ENCODE assay signal across 1 cellular context in the genomic region with DNA sequence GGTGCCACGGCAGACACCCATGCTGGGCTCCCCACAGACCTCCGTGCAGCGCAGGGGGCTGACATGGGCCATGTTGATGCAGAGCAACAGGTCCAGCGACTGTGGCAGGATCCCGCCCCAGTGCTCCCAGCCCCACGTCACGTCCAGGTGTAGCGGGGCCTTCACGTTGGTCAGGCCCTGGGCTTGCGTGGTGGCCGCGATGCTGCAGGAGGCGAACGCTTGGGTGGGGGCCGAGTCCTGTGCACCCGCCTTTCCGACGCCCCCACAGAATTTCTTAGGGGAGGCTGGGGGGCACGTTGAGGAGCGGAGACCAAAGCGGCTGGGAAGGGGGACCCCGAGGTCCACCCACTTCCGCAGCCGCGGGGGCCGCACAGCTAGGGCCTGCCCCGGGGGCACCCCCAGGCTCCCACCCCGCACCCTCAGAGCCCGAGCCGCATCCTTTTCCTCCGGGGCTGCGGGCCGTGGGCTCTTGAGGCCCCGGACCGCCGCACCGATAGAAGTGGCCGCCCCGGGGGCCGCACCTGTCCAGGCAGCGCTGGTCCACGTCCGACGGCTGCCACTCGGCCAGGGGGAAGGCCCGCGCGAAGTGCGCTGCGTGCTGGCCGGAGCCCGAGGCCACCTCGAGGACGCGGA.
TF ChIP-seq lines count a peak whose summit lies in the region.

No MANE protein-coding gene starts in this region.

TF ChIP-seq in K562, 482 proteins besides CTCF, POLR2A, EP300 and RAD21 (continues in another document):
- TF ChIP-seq, protein P1, sequence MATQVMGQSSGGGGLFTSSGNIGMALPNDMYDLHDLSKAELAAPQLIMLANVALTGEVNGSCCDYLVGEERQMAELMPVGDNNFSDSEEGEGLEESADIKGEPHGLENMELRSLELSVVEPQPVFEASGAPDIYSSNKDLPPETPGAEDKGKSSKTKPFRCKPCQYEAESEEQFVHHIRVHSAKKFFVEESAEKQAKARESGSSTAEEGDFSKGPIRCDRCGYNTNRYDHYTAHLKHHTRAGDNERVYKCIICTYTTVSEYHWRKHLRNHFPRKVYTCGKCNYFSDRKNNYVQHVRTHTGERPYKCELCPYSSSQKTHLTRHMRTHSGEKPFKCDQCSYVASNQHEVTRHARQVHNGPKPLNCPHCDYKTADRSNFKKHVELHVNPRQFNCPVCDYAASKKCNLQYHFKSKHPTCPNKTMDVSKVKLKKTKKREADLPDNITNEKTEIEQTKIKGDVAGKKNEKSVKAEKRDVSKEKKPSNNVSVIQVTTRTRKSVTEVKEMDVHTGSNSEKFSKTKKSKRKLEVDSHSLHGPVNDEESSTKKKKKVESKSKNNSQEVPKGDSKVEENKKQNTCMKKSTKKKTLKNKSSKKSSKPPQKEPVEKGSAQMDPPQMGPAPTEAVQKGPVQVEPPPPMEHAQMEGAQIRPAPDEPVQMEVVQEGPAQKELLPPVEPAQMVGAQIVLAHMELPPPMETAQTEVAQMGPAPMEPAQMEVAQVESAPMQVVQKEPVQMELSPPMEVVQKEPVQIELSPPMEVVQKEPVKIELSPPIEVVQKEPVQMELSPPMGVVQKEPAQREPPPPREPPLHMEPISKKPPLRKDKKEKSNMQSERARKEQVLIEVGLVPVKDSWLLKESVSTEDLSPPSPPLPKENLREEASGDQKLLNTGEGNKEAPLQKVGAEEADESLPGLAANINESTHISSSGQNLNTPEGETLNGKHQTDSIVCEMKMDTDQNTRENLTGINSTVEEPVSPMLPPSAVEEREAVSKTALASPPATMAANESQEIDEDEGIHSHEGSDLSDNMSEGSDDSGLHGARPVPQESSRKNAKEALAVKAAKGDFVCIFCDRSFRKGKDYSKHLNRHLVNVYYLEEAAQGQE (CRISPR knock-in tag; IDR thresholded peaks at IDR 0.05; ENCODE audit: low read depth) = peak; percentile 34; the same call in 1 of the 2 replicates
- TF ChIP-seq ZNF75A (CRISPR knock-in tag; IDR thresholded peaks at IDR 0.05) = no peak
- TF ChIP-seq E2F3 (CRISPR knock-in tag; IDR thresholded peaks at IDR 0.05) = no peak
- TF ChIP-seq, protein P2, sequence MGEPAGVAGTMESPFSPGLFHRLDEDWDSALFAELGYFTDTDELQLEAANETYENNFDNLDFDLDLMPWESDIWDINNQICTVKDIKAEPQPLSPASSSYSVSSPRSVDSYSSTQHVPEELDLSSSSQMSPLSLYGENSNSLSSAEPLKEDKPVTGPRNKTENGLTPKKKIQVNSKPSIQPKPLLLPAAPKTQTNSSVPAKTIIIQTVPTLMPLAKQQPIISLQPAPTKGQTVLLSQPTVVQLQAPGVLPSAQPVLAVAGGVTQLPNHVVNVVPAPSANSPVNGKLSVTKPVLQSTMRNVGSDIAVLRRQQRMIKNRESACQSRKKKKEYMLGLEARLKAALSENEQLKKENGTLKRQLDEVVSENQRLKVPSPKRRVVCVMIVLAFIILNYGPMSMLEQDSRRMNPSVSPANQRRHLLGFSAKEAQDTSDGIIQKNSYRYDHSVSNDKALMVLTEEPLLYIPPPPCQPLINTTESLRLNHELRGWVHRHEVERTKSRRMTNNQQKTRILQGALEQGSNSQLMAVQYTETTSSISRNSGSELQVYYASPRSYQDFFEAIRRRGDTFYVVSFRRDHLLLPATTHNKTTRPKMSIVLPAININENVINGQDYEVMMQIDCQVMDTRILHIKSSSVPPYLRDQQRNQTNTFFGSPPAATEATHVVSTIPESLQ (CRISPR knock-in tag; IDR thresholded peaks at IDR 0.05) = no peak; the same call in 1 of the 2 replicates
- TF ChIP-seq, protein P3, sequence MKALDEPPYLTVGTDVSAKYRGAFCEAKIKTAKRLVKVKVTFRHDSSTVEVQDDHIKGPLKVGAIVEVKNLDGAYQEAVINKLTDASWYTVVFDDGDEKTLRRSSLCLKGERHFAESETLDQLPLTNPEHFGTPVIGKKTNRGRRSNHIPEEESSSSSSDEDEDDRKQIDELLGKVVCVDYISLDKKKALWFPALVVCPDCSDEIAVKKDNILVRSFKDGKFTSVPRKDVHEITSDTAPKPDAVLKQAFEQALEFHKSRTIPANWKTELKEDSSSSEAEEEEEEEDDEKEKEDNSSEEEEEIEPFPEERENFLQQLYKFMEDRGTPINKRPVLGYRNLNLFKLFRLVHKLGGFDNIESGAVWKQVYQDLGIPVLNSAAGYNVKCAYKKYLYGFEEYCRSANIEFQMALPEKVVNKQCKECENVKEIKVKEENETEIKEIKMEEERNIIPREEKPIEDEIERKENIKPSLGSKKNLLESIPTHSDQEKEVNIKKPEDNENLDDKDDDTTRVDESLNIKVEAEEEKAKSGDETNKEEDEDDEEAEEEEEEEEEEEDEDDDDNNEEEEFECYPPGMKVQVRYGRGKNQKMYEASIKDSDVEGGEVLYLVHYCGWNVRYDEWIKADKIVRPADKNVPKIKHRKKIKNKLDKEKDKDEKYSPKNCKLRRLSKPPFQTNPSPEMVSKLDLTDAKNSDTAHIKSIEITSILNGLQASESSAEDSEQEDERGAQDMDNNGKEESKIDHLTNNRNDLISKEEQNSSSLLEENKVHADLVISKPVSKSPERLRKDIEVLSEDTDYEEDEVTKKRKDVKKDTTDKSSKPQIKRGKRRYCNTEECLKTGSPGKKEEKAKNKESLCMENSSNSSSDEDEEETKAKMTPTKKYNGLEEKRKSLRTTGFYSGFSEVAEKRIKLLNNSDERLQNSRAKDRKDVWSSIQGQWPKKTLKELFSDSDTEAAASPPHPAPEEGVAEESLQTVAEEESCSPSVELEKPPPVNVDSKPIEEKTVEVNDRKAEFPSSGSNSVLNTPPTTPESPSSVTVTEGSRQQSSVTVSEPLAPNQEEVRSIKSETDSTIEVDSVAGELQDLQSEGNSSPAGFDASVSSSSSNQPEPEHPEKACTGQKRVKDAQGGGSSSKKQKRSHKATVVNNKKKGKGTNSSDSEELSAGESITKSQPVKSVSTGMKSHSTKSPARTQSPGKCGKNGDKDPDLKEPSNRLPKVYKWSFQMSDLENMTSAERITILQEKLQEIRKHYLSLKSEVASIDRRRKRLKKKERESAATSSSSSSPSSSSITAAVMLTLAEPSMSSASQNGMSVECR (CRISPR knock-in tag; IDR thresholded peaks at IDR 0.05) = peak; percentile 95
- TF ChIP-seq DNMT1 (IDR thresholded peaks at IDR 0.05) = no peak
- peak; percentile 88; the same call in 1 of the 2 replicates for TF ChIP-seq PHF8 (IDR thresholded peaks at IDR 0.05; ENCODE audit: borderline replicate concordance, low read length)
- TF ChIP-seq SMARCE1 (IDR thresholded peaks at IDR 0.05) = no peak
- TF ChIP-seq, protein P4, sequence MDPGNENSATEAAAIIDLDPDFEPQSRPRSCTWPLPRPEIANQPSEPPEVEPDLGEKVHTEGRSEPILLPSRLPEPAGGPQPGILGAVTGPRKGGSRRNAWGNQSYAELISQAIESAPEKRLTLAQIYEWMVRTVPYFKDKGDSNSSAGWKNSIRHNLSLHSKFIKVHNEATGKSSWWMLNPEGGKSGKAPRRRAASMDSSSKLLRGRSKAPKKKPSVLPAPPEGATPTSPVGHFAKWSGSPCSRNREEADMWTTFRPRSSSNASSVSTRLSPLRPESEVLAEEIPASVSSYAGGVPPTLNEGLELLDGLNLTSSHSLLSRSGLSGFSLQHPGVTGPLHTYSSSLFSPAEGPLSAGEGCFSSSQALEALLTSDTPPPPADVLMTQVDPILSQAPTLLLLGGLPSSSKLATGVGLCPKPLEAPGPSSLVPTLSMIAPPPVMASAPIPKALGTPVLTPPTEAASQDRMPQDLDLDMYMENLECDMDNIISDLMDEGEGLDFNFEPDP (CRISPR knock-in tag; IDR thresholded peaks at IDR 0.05) = 0 out of 2 replicates have a peak, but pooled peaks have one; percentile 40
- TF ChIP-seq, protein P5, sequence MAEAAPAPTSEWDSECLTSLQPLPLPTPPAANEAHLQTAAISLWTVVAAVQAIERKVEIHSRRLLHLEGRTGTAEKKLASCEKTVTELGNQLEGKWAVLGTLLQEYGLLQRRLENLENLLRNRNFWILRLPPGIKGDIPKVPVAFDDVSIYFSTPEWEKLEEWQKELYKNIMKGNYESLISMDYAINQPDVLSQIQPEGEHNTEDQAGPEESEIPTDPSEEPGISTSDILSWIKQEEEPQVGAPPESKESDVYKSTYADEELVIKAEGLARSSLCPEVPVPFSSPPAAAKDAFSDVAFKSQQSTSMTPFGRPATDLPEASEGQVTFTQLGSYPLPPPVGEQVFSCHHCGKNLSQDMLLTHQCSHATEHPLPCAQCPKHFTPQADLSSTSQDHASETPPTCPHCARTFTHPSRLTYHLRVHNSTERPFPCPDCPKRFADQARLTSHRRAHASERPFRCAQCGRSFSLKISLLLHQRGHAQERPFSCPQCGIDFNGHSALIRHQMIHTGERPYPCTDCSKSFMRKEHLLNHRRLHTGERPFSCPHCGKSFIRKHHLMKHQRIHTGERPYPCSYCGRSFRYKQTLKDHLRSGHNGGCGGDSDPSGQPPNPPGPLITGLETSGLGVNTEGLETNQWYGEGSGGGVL (CRISPR knock-in tag; IDR thresholded peaks at IDR 0.05) = no peak
- TF ChIP-seq PHF20 (IDR thresholded peaks at IDR 0.05; ENCODE audit: partially characterized antibody) = peak; percentile 60
- TF ChIP-seq ZBTB7A (IDR thresholded peaks at IDR 0.05; ENCODE audit: borderline replicate concordance, control insufficient read depth, low read depth, low read length) = 0 out of 2 replicates have a peak, but pooled peaks have one; percentile 7
- TF ChIP-seq, protein P6, sequence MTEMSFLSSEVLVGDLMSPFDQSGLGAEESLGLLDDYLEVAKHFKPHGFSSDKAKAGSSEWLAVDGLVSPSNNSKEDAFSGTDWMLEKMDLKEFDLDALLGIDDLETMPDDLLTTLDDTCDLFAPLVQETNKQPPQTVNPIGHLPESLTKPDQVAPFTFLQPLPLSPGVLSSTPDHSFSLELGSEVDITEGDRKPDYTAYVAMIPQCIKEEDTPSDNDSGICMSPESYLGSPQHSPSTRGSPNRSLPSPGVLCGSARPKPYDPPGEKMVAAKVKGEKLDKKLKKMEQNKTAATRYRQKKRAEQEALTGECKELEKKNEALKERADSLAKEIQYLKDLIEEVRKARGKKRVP (CRISPR knock-in tag; IDR thresholded peaks at IDR 0.05) = no peak
- peak; percentile 25; the same call in 1 of the 2 replicates for TF ChIP-seq CBFB (CRISPR knock-in tag; IDR thresholded peaks at IDR 0.05)
- TF ChIP-seq ZNF282 (CRISPR knock-in tag; IDR thresholded peaks at IDR 0.05) = peak; percentile 91; the same call in 1 of the 2 replicates
- TF ChIP-seq GABPB1 (CRISPR knock-in tag; IDR thresholded peaks at IDR 0.05) = no peak
- peak; percentile 88; the same call in 1 of the 2 replicates for TF ChIP-seq FOXP1 (CRISPR knock-in tag; IDR thresholded peaks at IDR 0.05)
- no peak for TF ChIP-seq PHB2 (IDR thresholded peaks at IDR 0.05; ENCODE audit: low read depth)
- TF ChIP-seq, protein P7, sequence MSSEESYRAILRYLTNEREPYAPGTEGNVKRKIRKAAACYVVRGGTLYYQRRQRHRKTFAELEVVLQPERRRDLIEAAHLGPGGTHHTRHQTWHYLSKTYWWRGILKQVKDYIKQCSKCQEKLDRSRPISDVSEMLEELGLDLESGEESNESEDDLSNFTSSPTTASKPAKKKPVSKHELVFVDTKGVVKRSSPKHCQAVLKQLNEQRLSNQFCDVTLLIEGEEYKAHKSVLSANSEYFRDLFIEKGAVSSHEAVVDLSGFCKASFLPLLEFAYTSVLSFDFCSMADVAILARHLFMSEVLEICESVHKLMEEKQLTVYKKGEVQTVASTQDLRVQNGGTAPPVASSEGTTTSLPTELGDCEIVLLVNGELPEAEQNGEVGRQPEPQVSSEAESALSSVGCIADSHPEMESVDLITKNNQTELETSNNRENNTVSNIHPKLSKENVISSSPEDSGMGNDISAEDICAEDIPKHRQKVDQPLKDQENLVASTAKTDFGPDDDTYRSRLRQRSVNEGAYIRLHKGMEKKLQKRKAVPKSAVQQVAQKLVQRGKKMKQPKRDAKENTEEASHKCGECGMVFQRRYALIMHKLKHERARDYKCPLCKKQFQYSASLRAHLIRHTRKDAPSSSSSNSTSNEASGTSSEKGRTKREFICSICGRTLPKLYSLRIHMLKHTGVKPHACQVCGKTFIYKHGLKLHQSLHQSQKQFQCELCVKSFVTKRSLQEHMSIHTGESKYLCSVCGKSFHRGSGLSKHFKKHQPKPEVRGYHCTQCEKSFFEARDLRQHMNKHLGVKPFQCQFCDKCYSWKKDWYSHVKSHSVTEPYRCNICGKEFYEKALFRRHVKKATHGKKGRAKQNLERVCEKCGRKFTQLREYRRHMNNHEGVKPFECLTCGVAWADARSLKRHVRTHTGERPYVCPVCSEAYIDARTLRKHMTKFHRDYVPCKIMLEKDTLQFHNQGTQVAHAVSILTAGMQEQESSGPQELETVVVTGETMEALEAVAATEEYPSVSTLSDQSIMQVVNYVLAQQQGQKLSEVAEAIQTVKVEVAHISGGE (CRISPR knock-in tag; IDR thresholded peaks at IDR 0.05) = no peak
- no peak for TF ChIP-seq HSF4 (CRISPR knock-in tag; IDR thresholded peaks at IDR 0.05; ENCODE audit: borderline replicate concordance)
- TF ChIP-seq, protein P8, sequence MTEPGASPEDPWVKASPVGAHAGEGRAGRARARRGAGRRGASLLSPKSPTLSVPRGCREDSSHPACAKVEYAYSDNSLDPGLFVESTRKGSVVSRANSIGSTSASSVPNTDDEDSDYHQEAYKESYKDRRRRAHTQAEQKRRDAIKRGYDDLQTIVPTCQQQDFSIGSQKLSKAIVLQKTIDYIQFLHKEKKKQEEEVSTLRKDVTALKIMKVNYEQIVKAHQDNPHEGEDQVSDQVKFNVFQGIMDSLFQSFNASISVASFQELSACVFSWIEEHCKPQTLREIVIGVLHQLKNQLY (CRISPR knock-in tag; conservative IDR thresholded peaks at IDR 0.05) = 0 out of 4 replicates have a peak, but pooled peaks of 1 of the 2 experiments have one; percentile 44
- TF ChIP-seq, protein P9, sequence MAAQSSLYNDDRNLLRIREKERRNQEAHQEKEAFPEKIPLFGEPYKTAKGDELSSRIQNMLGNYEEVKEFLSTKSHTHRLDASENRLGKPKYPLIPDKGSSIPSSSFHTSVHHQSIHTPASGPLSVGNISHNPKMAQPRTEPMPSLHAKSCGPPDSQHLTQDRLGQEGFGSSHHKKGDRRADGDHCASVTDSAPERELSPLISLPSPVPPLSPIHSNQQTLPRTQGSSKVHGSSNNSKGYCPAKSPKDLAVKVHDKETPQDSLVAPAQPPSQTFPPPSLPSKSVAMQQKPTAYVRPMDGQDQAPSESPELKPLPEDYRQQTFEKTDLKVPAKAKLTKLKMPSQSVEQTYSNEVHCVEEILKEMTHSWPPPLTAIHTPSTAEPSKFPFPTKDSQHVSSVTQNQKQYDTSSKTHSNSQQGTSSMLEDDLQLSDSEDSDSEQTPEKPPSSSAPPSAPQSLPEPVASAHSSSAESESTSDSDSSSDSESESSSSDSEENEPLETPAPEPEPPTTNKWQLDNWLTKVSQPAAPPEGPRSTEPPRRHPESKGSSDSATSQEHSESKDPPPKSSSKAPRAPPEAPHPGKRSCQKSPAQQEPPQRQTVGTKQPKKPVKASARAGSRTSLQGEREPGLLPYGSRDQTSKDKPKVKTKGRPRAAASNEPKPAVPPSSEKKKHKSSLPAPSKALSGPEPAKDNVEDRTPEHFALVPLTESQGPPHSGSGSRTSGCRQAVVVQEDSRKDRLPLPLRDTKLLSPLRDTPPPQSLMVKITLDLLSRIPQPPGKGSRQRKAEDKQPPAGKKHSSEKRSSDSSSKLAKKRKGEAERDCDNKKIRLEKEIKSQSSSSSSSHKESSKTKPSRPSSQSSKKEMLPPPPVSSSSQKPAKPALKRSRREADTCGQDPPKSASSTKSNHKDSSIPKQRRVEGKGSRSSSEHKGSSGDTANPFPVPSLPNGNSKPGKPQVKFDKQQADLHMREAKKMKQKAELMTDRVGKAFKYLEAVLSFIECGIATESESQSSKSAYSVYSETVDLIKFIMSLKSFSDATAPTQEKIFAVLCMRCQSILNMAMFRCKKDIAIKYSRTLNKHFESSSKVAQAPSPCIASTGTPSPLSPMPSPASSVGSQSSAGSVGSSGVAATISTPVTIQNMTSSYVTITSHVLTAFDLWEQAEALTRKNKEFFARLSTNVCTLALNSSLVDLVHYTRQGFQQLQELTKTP (IDR thresholded peaks at IDR 0.05; ENCODE audit: low read depth in 1 of 2, partially characterized antibody in 2 of 2) = no peak
- no peak for TF ChIP-seq PPARD (CRISPR knock-in tag; IDR thresholded peaks at IDR 0.05)
- TF ChIP-seq DDX20 (tag; IDR thresholded peaks at IDR 0.05; ENCODE audit: low read depth) = no peak
- TF ChIP-seq SMARCA5 (IDR thresholded peaks at IDR 0.05) = no peak
- TF ChIP-seq ELF4 (CRISPR knock-in tag; IDR thresholded peaks at IDR 0.05) = no peak
- TF ChIP-seq GATAD2A (IDR thresholded peaks at IDR 0.05) = peak; percentile 43; the same call in 1 of the 2 replicates
- TF ChIP-seq ZBTB17 (CRISPR knock-in tag; IDR thresholded peaks at IDR 0.05) = 0 out of 2 replicates have a peak, but pooled peaks have one; percentile 42
